ENCODE assay signal across 8 cellular contexts in the genomic region with DNA sequence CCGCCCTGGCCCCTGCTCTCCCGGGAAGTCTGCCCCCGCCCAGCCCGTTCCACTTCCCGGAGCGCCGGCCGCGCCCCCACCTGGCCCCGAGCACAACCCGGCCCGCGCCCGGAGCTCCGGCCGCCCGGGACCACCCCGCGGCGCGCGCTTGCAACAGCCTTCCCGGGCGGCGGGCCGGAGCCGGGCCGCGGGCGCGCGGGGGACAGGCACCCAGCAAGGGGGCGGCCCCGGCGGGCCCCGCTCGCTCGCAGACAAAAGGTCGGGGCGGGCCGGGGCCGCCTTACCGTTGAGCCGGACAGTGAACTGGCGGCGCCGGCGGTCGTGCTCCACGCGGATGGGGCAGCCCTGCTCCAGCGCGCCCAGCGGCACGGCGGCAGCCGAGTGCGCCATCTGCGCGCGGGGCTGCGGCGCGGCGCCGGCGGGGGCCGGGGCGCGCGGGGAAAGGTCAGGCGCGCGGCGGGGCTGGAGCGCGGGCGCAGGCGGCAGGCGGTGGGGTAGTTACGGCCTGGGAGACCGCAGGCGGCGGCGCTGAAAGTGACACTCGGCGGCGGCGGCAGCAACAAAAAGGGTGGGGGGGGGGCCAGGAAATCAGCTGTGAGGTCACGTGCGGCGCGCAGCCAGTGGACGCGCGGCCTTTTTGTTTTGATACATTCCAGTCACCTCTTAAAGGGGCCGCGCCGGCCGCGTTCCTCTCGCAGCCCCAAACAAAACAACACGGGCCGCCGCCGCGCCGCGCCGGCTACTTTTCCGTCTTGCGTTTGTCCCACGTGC. TPM values are rescaled to one million over a fixed set of nuclear protein-coding genes. Genes with fewer than 3 reads are reported as not detected.
DNase-seq lines count a peak whose midpoint lies in the region; ATAC-seq, FAIRE-seq and TF ChIP-seq lines count a peak whose summit lies in the region.

A gene with protein sequence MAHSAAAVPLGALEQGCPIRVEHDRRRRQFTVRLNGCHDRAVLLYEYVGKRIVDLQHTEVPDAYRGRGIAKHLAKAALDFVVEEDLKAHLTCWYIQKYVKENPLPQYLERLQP (minus strand): TSS at position 536 of the 771 bp plus-strand sequence. CDS start 146 bp downstream, at position 390.

- DNase-seq in D721Med (ENCODE audit: insufficient read length, low spot score) (peak; percentile 78), KBM-7 (peak; percentile 80), SK-N-MC (ENCODE audit: low read depth, low spot score) (no peak), glomerular visceral epithelial cell (ENCODE audit: extremely low spot score) (peak; percentile 77), osteoblast (ENCODE audit: insufficient read length, low spot score, missing footprints) (peak; percentile 98), suprapubic skin (ENCODE audit: low spot score in 2 of 2) (peak; percentile 90 to 94)
- DNase-seq in activated naive CD4-positive, alpha-beta T cell treated with anti-CD3 and anti-CD28 coated beads, Interleukin-2, amount 50 U/mL, for 16 hours: peak; percentile 76

- H3K79me2 ChIP-seq in osteoblast (ENCODE audit: insufficient read depth, low read length): no peaks in the 10 kb centered on the region

- peak within 1 kb of the TSS; percentile 94 for H3K4me2 ChIP-seq in osteoblast (ENCODE audit: insufficient read depth, low read length)

- no peaks in the 10 kb centered on the region for H3K36me3 ChIP-seq in SK-N-MC (ENCODE audit: insufficient read depth, low read length)
- no peaks in the 10 kb centered on the region for H3K36me3 ChIP-seq in osteoblast (ENCODE audit: insufficient read depth, low read length)
- no peaks in the 10 kb centered on the region for H3K36me3 ChIP-seq in suprapubic skin

- peak; percentile 80 for ATAC-seq in GM21528 (IDR thresholded peaks at IDR 0.05; ENCODE audit: low FRiP score, unreplicated experiment)

- no peak for FAIRE-seq in D721Med (lab: Jason Lieb, UNC)

- no peak for TF ChIP-seq EP300 in suprapubic skin (IDR thresholded peaks at IDR 0.05)

- H3K9ac ChIP-seq in SK-N-MC (ENCODE audit: insufficient read length): peak within 1 kb of the TSS; percentile 16

- H3K9me3 ChIP-seq in SK-N-MC (ENCODE audit: low read depth, low read length): no peaks in the 10 kb centered on the region
- H3K9me3 ChIP-seq in osteoblast (ENCODE audit: low read depth, low read length): no peaks in the 10 kb centered on the region
- no peaks in the 10 kb centered on the region for H3K9me3 ChIP-seq in suprapubic skin

- no peak for TF ChIP-seq CTCF in D721Med (IDR thresholded peaks at IDR 0.05; ENCODE audit: insufficient read depth, missing control alignments)
- no peak for TF ChIP-seq CTCF in osteoblast (IDR thresholded peaks at IDR 0.05; ENCODE audit: extremely low read depth, low read depth, low read length)
- no peak for TF ChIP-seq CTCF in suprapubic skin (IDR thresholded peaks at IDR 0.05)

- peak within 1 kb of the TSS; percentile 79 for H3K4me3 ChIP-seq in SK-N-MC
- peak within 1 kb of the TSS; percentile 75 for H3K4me3 ChIP-seq in osteoblast (ENCODE audit: insufficient read depth, low read length)
- peak within 1 kb of the TSS; percentile 77 for H3K4me3 ChIP-seq in suprapubic skin

- H3K27ac ChIP-seq in SK-N-MC: no peak within 1 kb of the TSS
- no peak within 1 kb of the TSS for H3K27ac ChIP-seq in osteoblast (ENCODE audit: low read depth, low read length)
- H3K27ac ChIP-seq in suprapubic skin: peak within 1 kb of the TSS; percentile 79

- peaks cover 10% of the 10 kb centered on the region for H4K20me1 ChIP-seq in osteoblast (ENCODE audit: insufficient read depth, low read length)

- TF ChIP-seq POLR2A in suprapubic skin (IDR thresholded peaks at IDR 0.05): no peak

- in situ Hi-C loops in KBM-7 (cut with MboI; ENCODE audit: low pct_unique_long_range_greater_than_20kb, low sequenced_read_pairs): no loop called here

- peaks cover 16% of the 10 kb centered on the region for H3K4me1 ChIP-seq in osteoblast (ENCODE audit: insufficient read depth, low read length)
- peaks cover 37% of the 10 kb centered on the region for H3K4me1 ChIP-seq in suprapubic skin

- peak within 1 kb of the TSS; percentile 92 for H2AFZ ChIP-seq in osteoblast (ENCODE audit: low read length)

- H3K27me3 ChIP-seq in osteoblast (ENCODE audit: insufficient read depth, low read length) (no peaks in the 10 kb centered on the region), suprapubic skin (no peaks in the 10 kb centered on the region)

- 1% methylated on average over 33 of the region's 113 CpGs for WGBS in suprapubic skin

RNA-seq across cellular contexts. Expression of the gene that starts here (rescaled TPM):
- 13.0 and 15.2 TPM in 2 replicates for total RNA-seq in osteoblast
- 10 to 100 TPM; 11.2 to 21.1 (median 14.6) TPM for total RNA-seq in suprapubic skin
